13 cellular contexts compared by ENCODE assay signal in the genomic region with DNA sequence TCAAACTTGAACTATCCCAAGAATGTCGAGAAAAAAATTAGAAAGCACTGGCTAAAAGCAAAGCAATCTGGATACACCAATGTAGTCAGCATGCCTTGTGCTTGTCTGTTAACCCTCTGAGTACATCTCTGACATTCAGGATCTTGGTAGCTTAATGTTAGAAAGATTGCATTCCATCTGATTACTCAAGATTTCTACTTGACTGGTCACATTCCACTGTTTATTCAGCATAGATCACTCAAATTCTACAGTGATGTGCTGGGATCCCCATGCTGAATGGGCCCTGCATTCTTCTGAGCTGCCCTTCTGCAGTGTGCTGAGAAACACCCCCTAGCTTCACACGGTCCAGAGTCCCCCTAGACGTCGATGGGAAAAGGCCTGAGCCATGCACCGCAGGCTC.
DNase-seq lines count a peak whose midpoint lies in the region; ATAC-seq and TF ChIP-seq lines count a peak whose summit lies in the region.
"Had no signal": no experiment of that assay in that cellular context is flagged by ENCODE, and none has a peak within 500 bp of the region (broad histone marks: within the 10 kb centered on the region; RNA-seq: fewer than 3 reads in every experiment).

No MANE protein-coding gene starts in this region.

- DNase-seq in AG09309 (ENCODE audit: low read depth) (peak; percentile 35), M059J (ENCODE audit: low read depth) (peak; percentile 81), dedifferentiated amniotic fluid mesenchymal stem cell (ENCODE audit: extremely low spot score) (peak; percentile 88), mesothelial cell of epicardium (ENCODE audit: low spot score in 2 of 2, unreplicated experiment in 2 of 2) (peak in 1 of 2 experiments; percentile 41), cerebellar cortex (ENCODE audit: low spot score) (no peak), DMS153 treated with DMSO at 0.1 percent for 48 hours (lab: John Stamatoyannopoulos, UW; ENCODE audit: unreplicated experiment) (no peak)
- DNase-seq: activated CD8-positive, alpha-beta T cell treated with anti-CD3 and anti-CD28 coated beads, Interleukin-2, amount 10 ng/mL, durations not matched to agents 7 days and 5 days; adrenal gland; CD4-positive, CD25-positive, alpha-beta regulatory T cell had no signal

- H3K27me3 Mint-ChIP-seq in mesothelial cell of epicardium (ENCODE audit: low read depth) = no peaks in the 10 kb centered on the region

- H3K4me1 Mint-ChIP-seq in mesothelial cell of epicardium = peaks cover 71% of the 10 kb centered on the region
- H3K4me1 Mint-ChIP-seq: CD4-positive, CD25-positive, alpha-beta regulatory T cell had no signal

- no peak overlapping the region for H3K4me3 Mint-ChIP-seq in mesothelial cell of epicardium
- H3K4me3 Mint-ChIP-seq: activated CD8-positive, alpha-beta T cell treated with anti-CD3 and anti-CD28 coated beads, Interleukin-2, amount 10 ng/mL, durations not matched to agents 7 days and 5 days; CD4-positive, CD25-positive, alpha-beta regulatory T cell; stimulated activated naive CD8-positive, alpha-beta T cell treated with anti-CD3 and anti-CD28 coated beads, Interleukin-15, Interleukin-2, amounts not matched to agents 100 ng/mL and 50 ng/mL, for 24 hours had no signal

- peak overlapping the region; percentile 92 for H3K27ac Mint-ChIP-seq in mesothelial cell of epicardium
- H3K27ac Mint-ChIP-seq: activated CD8-positive, alpha-beta T cell treated with anti-CD3 and anti-CD28 coated beads, Interleukin-2, amount 10 ng/mL, durations not matched to agents 7 days and 5 days; CD4-positive, CD25-positive, alpha-beta regulatory T cell; stimulated activated naive CD8-positive, alpha-beta T cell treated with anti-CD3 and anti-CD28 coated beads, Interleukin-15, Interleukin-2, amounts not matched to agents 100 ng/mL and 50 ng/mL, for 24 hours had no signal

- no peaks in the 10 kb centered on the region for H3K9me3 Mint-ChIP-seq in mesothelial cell of epicardium

- ATAC-seq in esophagus mucosa (no peak), GM18505 (IDR thresholded peaks at IDR 0.05; ENCODE audit: unreplicated experiment) (no peak)
- ATAC-seq: activated CD8-positive, alpha-beta T cell treated with anti-CD3 and anti-CD28 coated beads, Interleukin-2, amount 10 ng/mL, durations not matched to agents 7 days and 5 days had no signal

- peaks cover 2% of the 10 kb centered on the region for H3K36me3 Mint-ChIP-seq in mesothelial cell of epicardium
- H3K36me3 Mint-ChIP-seq: CD4-positive, CD25-positive, alpha-beta regulatory T cell had no signal

- no peak for TF ChIP-seq POLR2A in GM18505 (IDR thresholded peaks at IDR 0.05; ENCODE audit: borderline replicate concordance, extremely low read depth, insufficient read depth, insufficient read length)

- H3K4me3 ChIP-seq in AG09309 (ENCODE audit: control insufficient read depth, low read depth, low read length) = no peak overlapping the region
- H3K4me3 ChIP-seq: adrenal gland, SK-N-MC had no signal

- TF ChIP-seq CTCF in AG09309 (IDR thresholded peaks at IDR 0.05; ENCODE audit: control insufficient read depth, insufficient read depth, low read depth, low read length, missing control alignments) (no peak), mesothelial cell of epicardium (IDR thresholded peaks at IDR 0.05; ENCODE audit: unreplicated experiment) (no peak)

Comparison
In these comparisons a context has a peak if more than half of its experiments do, and no peak if none do; other contexts are left out.
1. DNase-seq: peak in AG09309 (single experiment), M059J (single experiment) and dedifferentiated amniotic fluid mesenchymal stem cell (single experiment); none in cerebellar cortex (single experiment) and DMS153 treated with DMSO at 0.1 percent for 48 hours (single experiment).